27 cellular contexts compared by ENCODE assay signal in the genomic region with DNA sequence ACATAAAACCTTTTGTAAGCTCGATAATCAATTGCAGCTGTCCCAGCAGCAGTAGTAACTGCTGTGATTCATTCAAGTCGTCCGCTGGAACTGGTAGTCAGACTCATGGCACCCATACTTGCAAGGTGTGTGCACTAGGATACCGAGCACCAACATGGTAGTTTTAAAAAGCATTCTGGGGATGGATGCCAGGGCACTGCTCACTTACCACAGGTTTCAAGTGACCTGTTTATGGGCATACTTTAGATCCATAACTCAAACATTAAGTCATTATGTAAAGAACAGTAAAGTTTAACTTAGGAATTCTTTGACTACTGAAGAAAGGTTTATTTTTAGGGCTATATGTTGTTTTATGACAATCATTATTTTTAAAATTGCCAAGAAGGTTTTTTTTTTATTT.
"Had no signal": no experiment of that assay in that cellular context is flagged by ENCODE, and none has a peak within 500 bp of the region (broad histone marks: within the 10 kb centered on the region; RNA-seq: fewer than 3 reads in every experiment).

No MANE protein-coding gene starts in this region.

- H3K4me1 ChIP-seq: colonic mucosa, esophagus muscularis mucosa, foreskin keratinocyte, gastroesophageal sphincter, heart right ventricle, left lung, right lobe of liver, thyroid gland, vagina had no signal

- DNase-seq: colonic mucosa; effector memory CD4-positive, alpha-beta T cell; foreskin keratinocyte; glutamatergic neuron; heart right ventricle; hippocampal formation; left cardiac atrium; left lung; mesendoderm; midbrain; naive thymus-derived CD8-positive, alpha-beta T cell; nephron progenitor cell; occipital lobe; ovary; posterior cingulate gyrus; right lobe of liver; small intestine; stimulated activated CD4-positive, alpha-beta T cell treated with anti-CD3 and anti-CD28 coated beads, Interleukin-15, amount 100 ng/mL, for 24 hours; stimulated activated CD4-positive, alpha-beta T cell treated with anti-CD3 and anti-CD28 coated beads, Interleukin-4, amount 100 ng/mL, for 1 hour; stimulated activated CD8-positive, alpha-beta memory T cell treated with anti-CD3 and anti-CD28 coated beads, Interleukin-4, amount 100 ng/mL, for 48 hours; stimulated activated naive CD4-positive, alpha-beta T cell; stimulated activated naive CD8-positive, alpha-beta T cell treated with anti-CD3 and anti-CD28 coated beads, Interleukin-15, amount 100 ng/mL, for 72 hours; thyroid gland; trophoblast cell had no signal

- H3K27ac ChIP-seq: colonic mucosa, esophagus muscularis mucosa, foreskin keratinocyte, gastroesophageal sphincter, heart right ventricle, left lung, ovary, right lobe of liver, thyroid gland, vagina had no signal

- H3K4me3 ChIP-seq: colonic mucosa, esophagus muscularis mucosa, gastroesophageal sphincter, heart right ventricle, left lung, ovary, right lobe of liver, thyroid gland, vagina had no signal

- H3K36me3 ChIP-seq: colonic mucosa, esophagus muscularis mucosa, gastroesophageal sphincter, heart right ventricle, left lung, ovary, right lobe of liver, thyroid gland, vagina had no signal

- H3K9me3 ChIP-seq: colonic mucosa, esophagus muscularis mucosa, gastroesophageal sphincter, ovary, right lobe of liver, thyroid gland, vagina had no signal

- ATAC-seq: foreskin keratinocyte; gastroesophageal sphincter; heart right ventricle; left cardiac atrium; left lung; naive thymus-derived CD8-positive, alpha-beta T cell; right lobe of liver; stimulated activated naive CD8-positive, alpha-beta T cell treated with anti-CD3 and anti-CD28 coated beads, Interleukin-15, amount 100 ng/mL, for 72 hours had no signal

- H3K27me3 ChIP-seq: colonic mucosa, esophagus muscularis mucosa, foreskin keratinocyte, gastroesophageal sphincter, heart right ventricle, left lung, ovary, right lobe of liver, thyroid gland, vagina had no signal
